ENCODE assay signal across 11 cellular contexts in the genomic region with DNA sequence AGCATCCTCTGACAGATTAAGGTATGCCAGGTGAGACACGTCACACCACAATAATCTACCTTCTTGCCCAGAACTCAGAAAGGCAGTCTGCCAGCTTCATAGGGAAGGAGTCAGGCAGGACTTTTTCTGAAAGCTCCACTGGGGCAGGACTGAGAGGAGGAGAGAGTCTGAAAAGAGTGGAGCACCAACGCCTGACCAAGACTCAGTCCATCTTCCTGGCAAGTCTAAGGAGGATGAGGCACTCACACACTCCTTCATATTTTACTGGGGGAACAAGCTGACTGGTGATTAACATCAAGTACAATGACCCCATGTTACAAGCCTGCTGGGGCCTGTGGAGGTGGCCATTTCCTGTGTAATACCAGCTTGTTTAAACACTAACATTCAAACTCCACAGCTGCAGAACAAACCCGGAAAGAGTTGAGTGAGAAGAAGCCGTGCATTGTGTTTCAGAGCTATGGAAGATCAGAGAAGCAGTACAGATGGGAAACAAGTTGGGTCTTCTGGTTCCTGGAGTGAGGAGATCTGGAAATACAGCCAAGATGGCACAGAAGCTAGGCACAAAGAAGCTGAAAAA.
DNase-seq lines count a peak whose midpoint lies in the region; ATAC-seq and TF ChIP-seq lines count a peak whose summit lies in the region.
"Had no signal": no experiment of that assay in that cellular context is flagged by ENCODE, and none has a peak within 500 bp of the region (broad histone marks: within the 10 kb centered on the region; RNA-seq: fewer than 3 reads in every experiment).

No MANE protein-coding gene starts in this region.

- DNase-seq in T-helper 1 cell (no peak), breast epithelium (ENCODE audit: low spot score in 2 of 2) (no peak), right lobe of liver (peak in 1 of 3 donors; percentile 35), thyroid gland (peak in 1 of 2 donors; percentile 46)
- DNase-seq in stimulated activated naive B cell treated with anti-CD40 and anti-IgM and Interleukin-4, amounts not matched to agents 10 μg/mL and 1 μg/mL and 100 μg/mL, for 72 hours = no peak
- no peak for DNase-seq in activated CD8-positive, alpha-beta memory T cell treated with anti-CD3 and anti-CD28 coated beads, Interleukin-2, amount 50 U/mL, for 48 hours
- DNase-seq: SIG-M5; stimulated activated CD8-positive, alpha-beta memory T cell treated with anti-CD3 and anti-CD28 coated beads, Interleukin-4, amount 100 ng/mL, for 48 hours had no signal

- H3K4me1 ChIP-seq in breast epithelium = peaks cover 18 to 55% of the 10 kb centered on the region in 2 donors
- peaks cover 0 to 82% (median 38%) of the 10 kb centered on the region in 4 donors for H3K4me1 ChIP-seq in right lobe of liver
- peaks cover 94 to 100% of the 10 kb centered on the region in 2 donors for H3K4me1 ChIP-seq in thyroid gland

- TF ChIP-seq CTCF in breast epithelium (IDR thresholded peaks at IDR 0.05) = no peak
- TF ChIP-seq CTCF in right lobe of liver (IDR thresholded peaks at IDR 0.05) = no peak
- no peak for TF ChIP-seq CTCF in thyroid gland (IDR thresholded peaks at IDR 0.05)

- intact Hi-C loops in breast epithelium (cut with DNase I; ENCODE audit: low total_unique reads) = no loop called here
- intact Hi-C loops in right lobe of liver (cut with DNase I) = no loop called here
- intact Hi-C loops in thyroid gland (cut with DNase I) = no loop called here

- ATAC-seq in right lobe of liver (peak; percentile 6 to 38 (median 12)), GM19023 (IDR thresholded peaks at IDR 0.05; ENCODE audit: unreplicated experiment) (no peak)
- ATAC-seq in stimulated activated naive B cell treated with anti-CD40 and anti-IgM and Interleukin-4, amounts not matched to agents 10 μg/mL and 1 μg/mL and 100 μg/mL, for 72 hours (replicated peaks) = no peak

- no peaks in the 10 kb centered on the region for H3K27me3 ChIP-seq in breast epithelium
- no peaks in the 10 kb centered on the region for H3K27me3 ChIP-seq in right lobe of liver
- H3K27me3 ChIP-seq in thyroid gland = no peaks in the 10 kb centered on the region
- H3K27me3 ChIP-seq: adrenal gland had no signal

- TF ChIP-seq POLR2A in breast epithelium (IDR thresholded peaks at IDR 0.05) = no peak
- TF ChIP-seq POLR2A in right lobe of liver (IDR thresholded peaks at IDR 0.05) = no peak
- no peak for TF ChIP-seq POLR2A in thyroid gland (IDR thresholded peaks at IDR 0.05)

- WGBS in right lobe of liver (ENCODE audit: insufficient coverage, low coverage, low lambda C conversion rate, missing lambda C conversion rate) = 18% methylated on average over 4 of the region's 4 CpGs
- WGBS in thyroid gland, 2 donors = 46 to 52% methylated on average over 4 of the region's 4 CpGs

- no peaks in the 10 kb centered on the region for H3K27me3 Mint-ChIP-seq in T-helper 1 cell treated with Interleukin-12 subunit alpha and Interleukin-12 subunit beta and Interleukin-4 antibody, amounts not matched to agents 30 μg/mL and 1 μg/mL, for 36 hours (ENCODE audit: low read depth)
- no peaks in the 10 kb centered on the region for H3K27me3 Mint-ChIP-seq in stimulated activated naive B cell treated with anti-CD40 and anti-IgM and Interleukin-4, amounts not matched to agents 10 μg/mL and 1 μg/mL and 100 μg/mL, for 72 hours

- H3K9me3 Mint-ChIP-seq in T-helper 1 cell treated with Interleukin-12 subunit alpha and Interleukin-12 subunit beta and Interleukin-4 antibody, amounts not matched to agents 30 μg/mL and 1 μg/mL, for 36 hours = no peaks in the 10 kb centered on the region
- no peaks in the 10 kb centered on the region for H3K9me3 Mint-ChIP-seq in stimulated activated naive B cell treated with anti-CD40 and anti-IgM and Interleukin-4, amounts not matched to agents 10 μg/mL and 1 μg/mL and 100 μg/mL, for 72 hours

- H3K27ac Mint-ChIP-seq in T-helper 1 cell treated with Interleukin-12 subunit alpha and Interleukin-12 subunit beta and Interleukin-4 antibody, amounts not matched to agents 30 μg/mL and 1 μg/mL, for 36 hours = peak overlapping the region; percentile 9
- H3K27ac Mint-ChIP-seq in stimulated activated naive B cell treated with anti-CD40 and anti-IgM and Interleukin-4, amounts not matched to agents 10 μg/mL and 1 μg/mL and 100 μg/mL, for 72 hours = no peak overlapping the region

- no peak overlapping the region for H3K4me3 Mint-ChIP-seq in T-helper 1 cell treated with Interleukin-12 subunit alpha and Interleukin-12 subunit beta and Interleukin-4 antibody, amounts not matched to agents 30 μg/mL and 1 μg/mL, for 36 hours
- H3K4me3 Mint-ChIP-seq in stimulated activated naive B cell treated with anti-CD40 and anti-IgM and Interleukin-4, amounts not matched to agents 10 μg/mL and 1 μg/mL and 100 μg/mL, for 72 hours = no peak overlapping the region

- peak overlapping the region; percentile 70 to 82 for H3K27ac ChIP-seq in breast epithelium
- H3K27ac ChIP-seq in right lobe of liver = peak overlapping the region in 2 of 3 donors; percentile 31 to 37
- H3K27ac ChIP-seq in thyroid gland = peak overlapping the region; percentile 19 to 85 (median 37)

- H3K36me3 ChIP-seq in breast epithelium (no peaks in the 10 kb centered on the region), right lobe of liver (no peaks in the 10 kb centered on the region), thyroid gland (no peaks in the 10 kb centered on the region)
- H3K36me3 ChIP-seq: adrenal gland had no signal

- H3K4me1 Mint-ChIP-seq in T-helper 1 cell treated with Interleukin-12 subunit alpha and Interleukin-12 subunit beta and Interleukin-4 antibody, amounts not matched to agents 30 μg/mL and 1 μg/mL, for 36 hours (ENCODE audit: low read depth) = peaks cover 41% of the 10 kb centered on the region
- H3K4me1 Mint-ChIP-seq in stimulated activated naive B cell treated with anti-CD40 and anti-IgM and Interleukin-4, amounts not matched to agents 10 μg/mL and 1 μg/mL and 100 μg/mL, for 72 hours = peaks cover 0 to 4% of the 10 kb centered on the region in 2 donors

- H3K36me3 Mint-ChIP-seq in T-helper 1 cell treated with Interleukin-12 subunit alpha and Interleukin-12 subunit beta and Interleukin-4 antibody, amounts not matched to agents 30 μg/mL and 1 μg/mL, for 36 hours (ENCODE audit: low read depth) = peaks cover 35% of the 10 kb centered on the region
- H3K36me3 Mint-ChIP-seq in stimulated activated naive B cell treated with anti-CD40 and anti-IgM and Interleukin-4, amounts not matched to agents 10 μg/mL and 1 μg/mL and 100 μg/mL, for 72 hours = peaks cover 51 to 65% of the 10 kb centered on the region in 2 donors

- H3K4me3 ChIP-seq in breast epithelium (no peak overlapping the region), right lobe of liver (no peak overlapping the region), thyroid gland (replicated peaks in 1 of 3) (no peak overlapping the region)
- H3K4me3 ChIP-seq: adrenal gland had no signal

- no peaks in the 10 kb centered on the region for H3K9me3 ChIP-seq in breast epithelium
- H3K9me3 ChIP-seq in right lobe of liver = no peaks in the 10 kb centered on the region
- no peaks in the 10 kb centered on the region for H3K9me3 ChIP-seq in thyroid gland
- H3K9me3 ChIP-seq: adrenal gland had no signal

Comparison
In these comparisons a context has a peak if more than half of its experiments do, and no peak if none do; other contexts are left out.
1. ATAC-seq: peak in right lobe of liver (4 of 4); none in stimulated activated naive B cell treated with anti-CD40 and anti-IgM and Interleukin-4, amounts not matched to agents 10 μg/mL and 1 μg/mL and 100 μg/mL, for 72 hours (0 of 2) and GM19023 (single experiment).
2. Peak in every context shown above with its lines, with median percentiles within 50 percentile points of each other: H3K27ac ChIP-seq.